Comparison of ENCODE assay signal across 8 cellular contexts in the genomic region with DNA sequence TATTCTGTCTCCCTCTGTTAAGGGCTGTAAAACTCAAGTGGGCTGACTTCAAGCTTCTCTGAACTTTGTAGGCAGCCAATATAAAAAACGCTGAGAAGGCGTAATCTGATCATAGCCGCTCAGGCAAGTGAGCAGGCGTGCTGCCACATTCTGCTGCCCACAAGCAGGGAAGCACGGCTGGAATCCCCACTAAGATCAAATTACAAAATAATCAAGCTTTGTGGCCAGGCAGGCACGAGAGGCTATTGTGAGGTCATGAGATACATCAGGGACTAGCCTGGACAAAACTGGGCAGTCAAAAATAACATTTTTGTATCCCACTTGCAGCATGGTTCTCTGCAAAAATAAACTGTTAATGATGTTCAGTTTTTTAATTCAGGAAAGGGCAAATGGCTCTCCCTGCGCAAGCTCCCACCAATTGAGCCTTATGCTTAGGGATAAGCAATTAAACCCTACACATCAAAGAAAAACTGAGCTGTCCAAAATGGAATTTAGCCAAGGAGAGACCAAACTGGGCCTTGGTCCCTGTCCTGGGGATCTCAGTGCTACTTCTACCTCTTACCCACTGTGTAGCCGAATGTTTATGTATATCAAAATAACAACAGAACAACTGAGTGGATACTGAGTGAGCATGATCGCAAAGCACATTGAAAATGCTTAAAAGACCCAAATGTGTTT.
DNase-seq lines count a peak whose midpoint lies in the region; ATAC-seq, FAIRE-seq and TF ChIP-seq lines count a peak whose summit lies in the region.

No MANE protein-coding gene starts in this region.

- H3K4me2 ChIP-seq in fibroblast of lung (ENCODE audit: extremely low read depth, insufficient read depth, low read length) (peak overlapping the region; percentile 64), MM.1S (ENCODE audit: low read depth, low read length) (no peak overlapping the region)

- H3K4me3 Mint-ChIP-seq in CD14-positive monocyte: no peak overlapping the region

- H2AFZ ChIP-seq in fibroblast of lung (ENCODE audit: low read length) (no peak overlapping the region), MM.1S (ENCODE audit: low read length) (no peak overlapping the region)

- H3K27me3 Mint-ChIP-seq in CD14-positive monocyte (ENCODE audit: low read depth in 3 of 3): no peaks in the 10 kb centered on the region

- H3K4me1 ChIP-seq in NT2/D1 (ENCODE audit: insufficient read depth, insufficient read length): no peaks in the 10 kb centered on the region
- peaks cover 17% of the 10 kb centered on the region for H3K4me1 ChIP-seq in fibroblast of lung (ENCODE audit: control insufficient read depth, extremely low read depth, insufficient read depth, low read length)
- H3K4me1 ChIP-seq in pancreas: peaks cover 16 to 43% (median 40%) of the 10 kb centered on the region in 3 donors
- 0 out of 2 replicates have a peak, but pooled peaks cover 5% of the 10 kb centered on the region for H3K4me1 ChIP-seq in MM.1S (ENCODE audit: low read length)

- H3K27ac Mint-ChIP-seq in CD14-positive monocyte: no peak overlapping the region

- no peaks in the 10 kb centered on the region for H3K9me3 ChIP-seq in NT2/D1 (ENCODE audit: insufficient read depth, low read length)
- H3K9me3 ChIP-seq in fibroblast of lung (ENCODE audit: control insufficient read depth, insufficient read depth, low read depth, low read length): no peaks in the 10 kb centered on the region
- H3K9me3 ChIP-seq in pancreas: no peaks in the 10 kb centered on the region
- no peaks in the 10 kb centered on the region for H3K9me3 ChIP-seq in MM.1S (replicated peaks; ENCODE audit: insufficient read depth, low read length)

- H3K27ac ChIP-seq in fibroblast of lung (ENCODE audit: insufficient read depth, low read length) (peak overlapping the region; percentile 23), pancreas (no peak overlapping the region), MM.1S (ENCODE audit: low read length) (no peak overlapping the region)

- H3F3A ChIP-seq in MM.1S (ENCODE audit: insufficient read depth, low read length): no peaks in the 10 kb centered on the region

- H3K9me3 Mint-ChIP-seq in CD14-positive monocyte: peaks cover 0 to 4% (median 0%) of the 10 kb centered on the region in 7 donors

- H3K27me3 ChIP-seq in NT2/D1 (ENCODE audit: insufficient read depth, insufficient read length) (no peaks in the 10 kb centered on the region), fibroblast of lung (ENCODE audit: control insufficient read depth, insufficient read depth, low read length) (no peaks in the 10 kb centered on the region), pancreas (no peaks in the 10 kb centered on the region), MM.1S (replicated peaks; ENCODE audit: insufficient read depth, low read length) (no peaks in the 10 kb centered on the region)

- no peaks in the 10 kb centered on the region for H4K20me1 ChIP-seq in fibroblast of lung (ENCODE audit: control insufficient read depth, extremely low read depth, insufficient read depth, low read length)
- H4K20me1 ChIP-seq in MM.1S (ENCODE audit: insufficient read depth, low read length): no peaks in the 10 kb centered on the region

- H3K79me2 ChIP-seq in fibroblast of lung (ENCODE audit: control insufficient read depth, insufficient read depth, low read length) (no peaks in the 10 kb centered on the region), MM.1S (ENCODE audit: low read length) (no peaks in the 10 kb centered on the region)

- WGBS in pancreas, 2 donors: 46 to 52% methylated on average over 9 of the region's 9 CpGs

- TF ChIP-seq CTCF in fibroblast of lung (conservative IDR thresholded peaks at IDR 0.05 in 1 of 2, IDR thresholded peaks at IDR 0.05 in 1 of 2; ENCODE audit: low read depth in 1 of 2, low read length in 2 of 2) (no peak), pancreas (IDR thresholded peaks at IDR 0.05) (no peak), CD14-positive monocyte (IDR thresholded peaks at IDR 0.05) (no peak), MM.1S (IDR thresholded peaks at IDR 0.05; ENCODE audit: low read length) (no peak)

- peak; percentile 85 for DNase-seq in HCEC 1CT
- DNase-seq in NT2/D1 (ENCODE audit: low read depth, low spot score): peak; percentile 47
- peak; percentile 96 to 97 for DNase-seq in fibroblast of lung (ENCODE audit: low read depth in 2 of 2)
- peak in 4 of 6 donors; percentile 18 to 44 (median 30) for DNase-seq in pancreas
- no peak for DNase-seq in cortex of kidney (lab: John Stamatoyannopoulos, UW)
- no peak for DNase-seq in CD14-positive monocyte (ENCODE audit: low spot score)
- no peak for DNase-seq in MM.1S

- intact Hi-C loops in pancreas (cut with DNase I) (no loop called here), CD14-positive monocyte (cut with micrococcal nuclease) (no loop called here)

- H3K36me3 ChIP-seq in NT2/D1 (ENCODE audit: insufficient read depth, insufficient read length, low read length) (no peaks in the 10 kb centered on the region), fibroblast of lung (ENCODE audit: control insufficient read depth, insufficient read depth, low read length) (no peaks in the 10 kb centered on the region), pancreas (no peaks in the 10 kb centered on the region), MM.1S (replicated peaks; ENCODE audit: insufficient read depth, low read length) (no peaks in the 10 kb centered on the region)

- no peaks in the 10 kb centered on the region for H3K4me1 Mint-ChIP-seq in CD14-positive monocyte

- peaks cover 0 to 2% of the 10 kb centered on the region in 2 donors for H3K36me3 Mint-ChIP-seq in CD14-positive monocyte

- H3K4me3 ChIP-seq in NT2/D1 (ENCODE audit: insufficient read length, low read depth) (no peak overlapping the region), fibroblast of lung (replicated peaks in 1 of 4; ENCODE audit: control extremely low read depth in 1 of 4, insufficient read depth in 1 of 4, low read depth in 3 of 4, low read length in 4 of 4) (no peak overlapping the region), pancreas (no peak overlapping the region), MM.1S (ENCODE audit: low read length) (no peak overlapping the region)

- FAIRE-seq in pancreas (lab: Jason Lieb, UNC): no peak

- ATAC-seq in pancreas (peak; percentile 61 to 82 (median 76)), GM21367 (IDR thresholded peaks at IDR 0.05; ENCODE audit: unreplicated experiment) (no peak)

- H3K9me2 ChIP-seq in MM.1S (replicated peaks; ENCODE audit: insufficient read depth, low read length): no peaks in the 10 kb centered on the region

- H3K9ac ChIP-seq in NT2/D1 (ENCODE audit: insufficient read length, low read depth) (no peak overlapping the region), fibroblast of lung (ENCODE audit: insufficient read depth, low read length) (no peak overlapping the region), MM.1S (ENCODE audit: low read length) (no peak overlapping the region)

Comparison
In these comparisons a context has a peak if more than half of its experiments do, and no peak if none do; other contexts are left out.
1. DNase-seq: peak in HCEC 1CT (single experiment), NT2/D1 (single experiment), fibroblast of lung (2 of 2) and pancreas (4 of 6); none in cortex of kidney (single experiment), CD14-positive monocyte (single experiment) and MM.1S (single experiment).